ENCODE assay signal across 27 cellular contexts in genomic region chr13:19575230-19575629, GRCh38. TPM values are rescaled to one million over a fixed set of nuclear protein-coding genes. Genes with fewer than 3 reads are reported as not detected.
DNase-seq lines count a peak whose midpoint lies in the region; ATAC-seq, FAIRE-seq and TF ChIP-seq lines count a peak whose summit lies in the region.
"Had no signal": no experiment of that assay in that cellular context is flagged by ENCODE, and none has a peak within 500 bp of the region (broad histone marks: within the 10 kb centered on the region; RNA-seq: fewer than 3 reads in every experiment).

No MANE protein-coding gene starts in this region.

- peaks cover 9 to 27% of the 10 kb centered on the region in 2 donors for H3K27me3 Mint-ChIP-seq in natural killer cell (ENCODE audit: low read depth in 2 of 2)

- peak; percentile 62 for FAIRE-seq in GM12878 (lab: Jason Lieb, UNC)
- FAIRE-seq: A204.1, G401.6, GM12892, GM18507 had no signal

- H4K20me1 ChIP-seq in OCI-LY3 (ENCODE audit: insufficient read depth, low read length) (no peaks in the 10 kb centered on the region), GM12878 (ENCODE audit: control insufficient read depth, insufficient read depth) (no peaks in the 10 kb centered on the region)
- H4K20me1 ChIP-seq: BLaER1 had no signal

- 44% methylated on average over 2 of the region's 2 CpGs for WGBS in GM12878 (ENCODE audit: insufficient coverage, insufficient replicate concordance, low lambda C conversion rate, missing lambda C conversion rate)
- WGBS in right lobe of liver (ENCODE audit: insufficient coverage, low coverage, low lambda C conversion rate, missing lambda C conversion rate), result 20% methylated on average over 2 of the region's 2 CpGs

- RAD21 ChIA-PET in GM12878 (lab: Charles Lee; ENCODE audit: unreplicated experiment), result interaction anchor here (0.6 kb wide), 1 partner anchor 26 kb away, joined by 4 read pairs; no protein-coding TSS in a partner anchor

- H3K4me3 ChIP-seq in OCI-LY3 (ENCODE audit: low read length), result no peak overlapping the region
- no peak overlapping the region for H3K4me3 ChIP-seq in GM12878
- H3K4me3 ChIP-seq in right lobe of liver, result no peak overlapping the region
- H3K4me3 ChIP-seq: BLaER1 had no signal

- H3K9ac ChIP-seq in OCI-LY3 (ENCODE audit: low read length) (no peak overlapping the region), GM12878 (ENCODE audit: control insufficient read depth, insufficient read depth, low read length) (no peak overlapping the region)
- H3K9ac ChIP-seq: BLaER1 had no signal

- H3K36me3 Mint-ChIP-seq in natural killer cell, result no peaks in the 10 kb centered on the region
- H3K36me3 Mint-ChIP-seq: CD14-positive monocyte; CD4-positive, alpha-beta memory T cell; CD4-positive, CD25-positive, alpha-beta regulatory T cell had no signal

- SMC1A ChIA-PET in GM12878 (lab: Charles Lee; ENCODE audit: uncharacterized antibody, unreplicated experiment), result interaction anchor here (3.5 kb wide), 1 partner anchor 11 kb away, joined by 10 read pairs; no protein-coding TSS in a partner anchor

- H3K4me1 Mint-ChIP-seq in natural killer cell, result no peaks in the 10 kb centered on the region
- H3K4me1 Mint-ChIP-seq: CD14-positive monocyte; CD4-positive, alpha-beta memory T cell; CD4-positive, CD25-positive, alpha-beta regulatory T cell; CD8-positive, alpha-beta memory T cell had no signal

- H3K79me2 ChIP-seq in OCI-LY3 (ENCODE audit: low read length) (no peaks in the 10 kb centered on the region), GM12878 (ENCODE audit: control insufficient read depth, insufficient read depth, low read length) (no peaks in the 10 kb centered on the region)

- H3K27ac ChIP-seq in OCI-LY3 (ENCODE audit: low read length), result no peak overlapping the region
- no peak overlapping the region for H3K27ac ChIP-seq in GM12878 (ENCODE audit: control insufficient read depth, insufficient read depth)
- H3K27ac ChIP-seq in right lobe of liver, result no peak overlapping the region
- H3K27ac ChIP-seq: BLaER1 had no signal

- H3K4me1 ChIP-seq in OCI-LY3 (ENCODE audit: low read length) (peaks cover 14% of the 10 kb centered on the region), GM12878 (ENCODE audit: control insufficient read depth, insufficient read depth, low read length) (no peaks in the 10 kb centered on the region; the same call in 1 of the 2 replicates), right lobe of liver (peaks cover 0 to 7% (median 0%) of the 10 kb centered on the region in 4 donors)
- H3K4me1 ChIP-seq: BE2C, BLaER1 had no signal

- in situ Hi-C loops in GM12878 (cut with MboI), result no loop called here

- H3K9me3 Mint-ChIP-seq in natural killer cell, result peaks cover 0 to 3% of the 10 kb centered on the region in 2 donors

- DNase-seq in GM12878 (ENCODE audit: low read depth, low spot score) (no peak), right lobe of liver (no peak), EL (no peak), natural killer cell (no peak)
- DNase-seq: 8988T; ACHN; BE2C; C1 segment of cervical spinal cord; CD4-positive, alpha-beta memory T cell; CD4-positive, CD25-positive, alpha-beta regulatory T cell; CD8-positive, alpha-beta memory T cell; COR-L47; DMS 273 treated with DMSO at 0.1 percent for 48 hours; DMS153; DMS53; DMS79; DND-41; GF-D8 had no signal

- H3K36me3 ChIP-seq in OCI-LY3 (replicated peaks; ENCODE audit: low read depth, low read length), result no peaks in the 10 kb centered on the region
- H3K36me3 ChIP-seq in GM12878 (ENCODE audit: control insufficient read depth in 2 of 2, insufficient read depth in 2 of 2, low read length in 1 of 2), result no peaks in the 10 kb centered on the region
- H3K36me3 ChIP-seq in right lobe of liver, result no peaks in the 10 kb centered on the region
- H3K36me3 ChIP-seq: BE2C, BLaER1 had no signal

- BruUV-seq in GM12878 (replicated peaks; lab: Mats Ljungman, UMichigan), result no TSS peak

- TF ChIP-seq POLR2A in GM12878 (IDR thresholded peaks at IDR 0.05; ENCODE audit: low read depth, low read length) (no peak), right lobe of liver (IDR thresholded peaks at IDR 0.05) (no peak)

- no peak for TF ChIP-seq CTCF in OCI-LY3 (IDR thresholded peaks at IDR 0.05; ENCODE audit: low read depth, low read length)
- TF ChIP-seq CTCF in GM12878 (IDR thresholded peaks at IDR 0.05 in 2 of 3, conservative IDR thresholded peaks at IDR 0.05 in 1 of 3; ENCODE audit: control insufficient read depth in 2 of 3, extremely low read depth in 1 of 3, insufficient read depth in 1 of 3, low read depth in 3 of 3, low read length in 3 of 3), result no peak
- TF ChIP-seq CTCF in right lobe of liver (IDR thresholded peaks at IDR 0.05), result no peak
- no peak for TF ChIP-seq CTCF in natural killer cell (IDR thresholded peaks at IDR 0.05)

- CTCF ChIA-PET in GM12878 (lab: Yijun Ruan, JAX), result interaction anchor here (1.1 kb wide), 1 partner anchor 12 kb away, joined by 4 read pairs; no protein-coding TSS in a partner anchor

- intact Hi-C loops in GM12878 (cut with micrococcal nuclease; ENCODE audit: unreplicated experiment) (no loop called here), right lobe of liver (cut with DNase I) (no loop called here), natural killer cell (cut with micrococcal nuclease) (no loop called here)

- no peak for TF ChIP-seq EP300 in GM12878 (IDR thresholded peaks at IDR 0.05; ENCODE audit: borderline replicate concordance in 1 of 2, control insufficient read depth in 1 of 2, low read depth in 2 of 2, low read length in 2 of 2)

- H2AFZ ChIP-seq in OCI-LY3 (ENCODE audit: low read depth, low read length) (0 out of 2 replicates have a peak overlapping the region, but pooled peaks have one; percentile 19), GM12878 (ENCODE audit: control insufficient read depth, low read depth, low read length) (no peak overlapping the region)

- POLR2A ChIA-PET in GM12878 (lab: Charles Lee), result no interaction called here

- H3K9me3 ChIP-seq in OCI-LY3 (ENCODE audit: insufficient read depth, low read length) (no peaks in the 10 kb centered on the region), GM12878 (replicated peaks; ENCODE audit: control insufficient read depth, insufficient read depth, low read length) (no peaks in the 10 kb centered on the region), right lobe of liver (no peaks in the 10 kb centered on the region)
- H3K9me3 ChIP-seq: BE2C, BLaER1 had no signal

- no peak overlapping the region for H3K27ac Mint-ChIP-seq in natural killer cell
- H3K27ac Mint-ChIP-seq: CD14-positive monocyte; CD4-positive, alpha-beta memory T cell; CD4-positive, CD25-positive, alpha-beta regulatory T cell had no signal

- no peak for TF ChIP-seq RAD21 in GM12878 (IDR thresholded peaks at IDR 0.05; ENCODE audit: insufficient read depth, low read depth, low read length)

- H3K27me3 ChIP-seq in OCI-LY3 (ENCODE audit: low read depth, low read length), result no peaks in the 10 kb centered on the region
- no peaks in the 10 kb centered on the region for H3K27me3 ChIP-seq in GM12878 (replicated peaks in 1 of 2; ENCODE audit: control insufficient read depth in 2 of 2, insufficient read depth in 2 of 2, low read length in 1 of 2)
- H3K27me3 ChIP-seq in right lobe of liver, result no peaks in the 10 kb centered on the region
- H3K27me3 ChIP-seq: BE2C, BLaER1 had no signal

- ATAC-seq in GM12878 (no peak), right lobe of liver (peak; percentile 59 to 89 (median 66)), natural killer cell (no peak)

- H3K4me3 Mint-ChIP-seq in natural killer cell, result no peak overlapping the region
- H3K4me3 Mint-ChIP-seq: CD14-positive monocyte; CD4-positive, alpha-beta memory T cell; CD4-positive, CD25-positive, alpha-beta regulatory T cell; CD8-positive, alpha-beta memory T cell had no signal

- H3K4me2 ChIP-seq in OCI-LY3 (ENCODE audit: low read length) (peak overlapping the region; percentile 32), GM12878 (ENCODE audit: control insufficient read depth, insufficient read depth) (no peak overlapping the region)
- H3K4me2 ChIP-seq: BLaER1 had no signal

RNA-seq across cellular contexts. Expression of gene TPTE2, which starts 13.9 kb away (rescaled TPM):
- total RNA-seq in GM12878 (2013; cell fraction: nucleolus; rRNA removed), result 0.76 and 0.94 TPM in 2 replicates
- 0.38 and 0.56 TPM in 2 replicates for total RNA-seq in GM12878 (2014; rRNA removed)
- 1.2 TPM in 2 replicates for total RNA-seq in GM12878 (2014; rRNA removed; fragmentation: Illumina TruSeq; extraction: Trizol)
- 0.96 and 1.1 TPM in 2 replicates for total RNA-seq in GM12878 (2021)
- polyA plus RNA-seq in GM12878 (2011; ENCODE audit: low read depth), result 0.29 TPM
- polyA plus RNA-seq in GM12878 (2011; rRNA removed), result 0.31 and 0.71 TPM in 2 replicates
- 0.08 and 0.09 TPM in 2 replicates for polyA plus RNA-seq in GM12878 (2011; cell fraction: cytosol; rRNA removed)
- 0.57 and 0.82 TPM in 2 replicates for polyA plus RNA-seq in GM12878 (2011; cell fraction: nucleus; rRNA removed)
- polyA plus RNA-seq in GM12878 (2012), result 0.77 and 0.96 TPM in 2 replicates
- 1.5 and 1.6 TPM in 2 replicates for polyA plus RNA-seq in GM12878 (2014; fragmentation: Illumina TruSeq; extraction: Trizol)
- 1 to 10 TPM; 1.2 to 1.9 TPM for polyA plus RNA-seq in GM12878 (2014; fragmentation: Nextera tagmentation; extraction: Ambion mirVana)
- 0.52 and 0.92 TPM in 2 replicates for polyA plus RNA-seq in GM12878 (2014; rRNA removed)
- 1 to 10 TPM in 1 of 2 experiments, under 1 TPM in 1; 0.83 to 1.3 TPM for polyA plus RNA-seq in GM12878 (2016; fragmentation: Nextera tagmentation; extraction: Ambion mirVana)
- polyA minus RNA-seq in GM12878 (2011; rRNA and poly(A)+ RNA removed), result not detected in 2 replicates
- polyA minus RNA-seq in GM12878 (2011; cell fraction: cytosol; rRNA and poly(A)+ RNA removed), result not detected in 2 replicates
- polyA minus RNA-seq in GM12878 (2011; cell fraction: nucleus; rRNA and poly(A)+ RNA removed), result not detected in 2 replicates
- total RNA-seq in right lobe of liver, result not detected
- under 1 TPM in 1 of 3 donors, not detected in 2; 0.41 TPM for total RNA-seq in natural killer cell
- total RNA-seq: CD4-positive, alpha-beta memory T cell; CD4-positive, CD25-positive, alpha-beta regulatory T cell; CD8-positive, alpha-beta memory T cell; Daoy had no signal
- polyA plus RNA-seq: AG04450; CD14-positive monocyte; CD4-positive, alpha-beta memory T cell; CD4-positive, CD25-positive, alpha-beta regulatory T cell; CD8-positive, alpha-beta memory T cell had no signal

RNA-seq across cellular contexts. Expression of gene MPHOSPH8, which starts 58.2 kb away (rescaled TPM):
- total RNA-seq in GM12878 (2013; cell fraction: nucleolus; rRNA removed), result 65.9 and 72.3 TPM in 2 replicates
- total RNA-seq in GM12878 (2014; rRNA removed) (20.1 and 22.1 TPM in 2 replicates), GM12878 (2014; rRNA removed; fragmentation: Illumina TruSeq; extraction: Trizol) (29.3 and 30.3 TPM in 2 replicates), GM12878 (2021) (21.0 and 26.0 TPM in 2 replicates), right lobe of liver (10 to 100 TPM in 4 of 6 experiments, 1 to 10 TPM in 2; 7.3 to 15.4 (median 10.2) TPM), natural killer cell (10 to 100 TPM; 54.2 to 64.7 (median 59.8) TPM)
- 21.0 TPM for polyA plus RNA-seq in GM12878 (2011; ENCODE audit: low read depth)
- polyA plus RNA-seq in GM12878 (2011; rRNA removed) (34.8 and 43.5 TPM in 2 replicates), GM12878 (2014; fragmentation: Illumina TruSeq; extraction: Trizol) (34.2 and 34.9 TPM in 2 replicates), GM12878 (2014; fragmentation: Nextera tagmentation; extraction: Ambion mirVana) (10 to 100 TPM; 16.6 to 29.3 TPM), GM12878 (2014; rRNA removed) (21.6 and 27.7 TPM in 2 replicates), GM12878 (2016; fragmentation: Nextera tagmentation; extraction: Ambion mirVana) (10 to 100 TPM; 15.9 to 17.1 TPM)
- 18.1 and 22.2 TPM in 2 replicates for polyA plus RNA-seq in GM12878 (2011; cell fraction: cytosol; rRNA removed)
- 52.9 and 58.7 TPM in 2 replicates for polyA plus RNA-seq in GM12878 (2011; cell fraction: nucleus; rRNA removed)
- 36.8 and 41.3 TPM in 2 replicates for polyA plus RNA-seq in GM12878 (2012)
- 10.8 and 11.4 TPM in 2 replicates for polyA minus RNA-seq in GM12878 (2011; rRNA and poly(A)+ RNA removed)
- 4.9 and 7.8 TPM in 2 replicates for polyA minus RNA-seq in GM12878 (2011; cell fraction: cytosol; rRNA and poly(A)+ RNA removed)
- polyA minus RNA-seq in GM12878 (2011; cell fraction: nucleus; rRNA and poly(A)+ RNA removed), result 10.2 and 16.4 TPM in 2 replicates

Comparison
In these comparisons a context has a peak if more than half of its experiments do, and no peak if none do; other contexts are left out.
1. ATAC-seq: peak in right lobe of liver (4 of 4); none in GM12878 (single experiment) and natural killer cell (0 of 3).